27 cellular contexts compared by ENCODE assay signal in the genomic region with DNA sequence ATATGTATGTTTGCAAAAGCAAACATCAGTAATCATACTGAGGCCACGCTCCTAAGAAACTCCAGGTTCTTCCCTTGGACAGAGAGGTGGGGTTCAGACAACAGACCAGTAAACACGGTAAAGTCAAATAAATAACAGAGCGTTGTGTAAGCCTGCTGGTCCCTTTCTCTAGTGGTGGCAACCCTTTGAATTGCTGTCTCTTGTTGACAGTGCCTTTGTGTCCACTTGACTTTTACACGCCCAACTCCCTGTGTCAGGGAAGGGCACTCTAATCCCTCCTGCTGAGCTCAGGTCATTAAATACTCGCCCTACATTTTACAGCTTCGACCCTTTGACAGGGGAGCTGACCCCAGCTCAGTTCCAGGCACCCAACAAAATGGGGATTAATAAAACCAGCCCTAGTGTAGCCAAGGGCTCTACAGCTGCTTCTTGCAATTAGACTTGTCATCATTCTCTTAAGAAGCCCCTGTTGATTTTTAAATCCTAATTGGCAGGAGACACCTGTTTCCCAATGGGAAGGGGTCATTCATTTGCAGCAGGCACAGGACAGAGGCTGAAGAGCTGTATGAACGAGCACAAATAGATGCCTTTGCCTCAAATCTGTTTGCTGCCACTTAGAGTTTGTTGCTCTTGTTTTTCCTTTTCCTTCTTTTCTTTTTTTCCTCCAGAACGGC.
A peak's percentile ranks its signal among the peaks of the same experiment; 100 is the strongest.
DNase-seq lines count a peak whose midpoint lies in the region; ATAC-seq and TF ChIP-seq lines count a peak whose summit lies in the region.
"Had no signal": no experiment of that assay in that cellular context is flagged by ENCODE, and none has a peak within 500 bp of the region (broad histone marks: within the 10 kb centered on the region; RNA-seq: fewer than 3 reads in every experiment).

No MANE protein-coding gene starts in this region.

- peaks cover 51% of the 10 kb centered on the region for H3K4me1 Mint-ChIP-seq in Calu3 (ENCODE audit: low read depth, unreplicated experiment)
- H3K4me1 Mint-ChIP-seq in nephron progenitor cell = peaks cover 54% of the 10 kb centered on the region
- H3K4me1 Mint-ChIP-seq: activated CD4-positive, alpha-beta T cell treated with anti-CD3 and anti-CD28 coated beads for 36 hours; activated naive CD4-positive, alpha-beta T cell treated with anti-CD3 and anti-CD28 coated beads, Interleukin-2, amount 50 U/mL, for 24 hours; stimulated activated effector memory CD8-positive, alpha-beta T cell treated with anti-CD3 and anti-CD28 coated beads, Interleukin-12 subunit alpha, Interleukin-12 subunit beta, amount 100 ng/mL, for 72 hours had no signal

- TF ChIP-seq RAD21 in IMR-90 (IDR thresholded peaks at IDR 0.05; ENCODE audit: low read length) = no peak

- H3K4ac ChIP-seq in IMR-90 (ENCODE audit: low read depth, low read length) = peak overlapping the region; percentile 81

- TF ChIP-seq POLR2A in IMR-90 (IDR thresholded peaks at IDR 0.05; ENCODE audit: low read depth, low read length) = no peak

- no peaks in the 10 kb centered on the region for H4K20me1 ChIP-seq in IMR-90 (ENCODE audit: insufficient read depth, low read length)

- H3K9me3 ChIP-seq in IMR-90 (ENCODE audit: control insufficient read depth, insufficient read depth, low read length) = no peaks in the 10 kb centered on the region
- H3K9me3 ChIP-seq: heart right ventricle, left ventricle myocardium inferior, prostate gland had no signal

- peak overlapping the region; percentile 69 for H2BK120ac ChIP-seq in IMR-90 (ENCODE audit: low read depth, low read length)

- H2BK5ac ChIP-seq in IMR-90 (ENCODE audit: low read depth, low read length, poor library complexity, severe bottlenecking) = peak overlapping the region; percentile 1

- peak overlapping the region; percentile 58 for H3K18ac ChIP-seq in IMR-90 (ENCODE audit: low read depth, low read length)

- H2AFZ ChIP-seq in IMR-90 (replicated peaks; ENCODE audit: low read length, poor library complexity) = no peak overlapping the region

- no TSS peak for BruUV-seq in Calu3 (replicated peaks; lab: Mats Ljungman, UMichigan)
- BruUV-seq in IMR-90 (replicated peaks; lab: Mats Ljungman, UMichigan) = no TSS peak

- peak overlapping the region; percentile 25 to 56 for H4K8ac ChIP-seq in IMR-90 (ENCODE audit: low read depth in 2 of 2, low read length in 2 of 2)

- in situ Hi-C loops in IMR-90 (cut with MboI; ENCODE audit: low sequenced_read_pairs) = no loop called here

- H3K4me3 Mint-ChIP-seq in Calu3 (ENCODE audit: low read depth, unreplicated experiment) (no peak overlapping the region), nephron progenitor cell (peak overlapping the region; percentile 8)
- H3K4me3 Mint-ChIP-seq: activated CD4-positive, alpha-beta T cell treated with anti-CD3 and anti-CD28 coated beads for 36 hours; activated naive CD4-positive, alpha-beta T cell treated with anti-CD3 and anti-CD28 coated beads, Interleukin-2, amount 50 U/mL, for 24 hours; IgD-negative memory B cell; mesothelial cell of epicardium; stimulated activated effector memory CD8-positive, alpha-beta T cell treated with anti-CD3 and anti-CD28 coated beads, Interleukin-12 subunit alpha, Interleukin-12 subunit beta, amount 100 ng/mL, for 72 hours had no signal

- peak overlapping the region; percentile 1; the same call in 1 of the 2 replicates for H3K14ac ChIP-seq in IMR-90 (replicated peaks; ENCODE audit: low read depth, low read length)

- intact Hi-C loops in Calu3 (cut with micrococcal nuclease; ENCODE audit: unreplicated experiment) (no loop called here), IMR-90 (cut with micrococcal nuclease) (no loop called here)

- peak overlapping the region; percentile 43 for H4K5ac ChIP-seq in IMR-90 (ENCODE audit: low read depth, low read length)

- ATAC-seq in IMR-90 (ENCODE audit: low read depth) (no peak), GM19397 (IDR thresholded peaks at IDR 0.05; ENCODE audit: unreplicated experiment) (no peak), GM21447 (IDR thresholded peaks at IDR 0.05; ENCODE audit: unreplicated experiment) (no peak)
- ATAC-seq: activated CD4-positive, alpha-beta T cell treated with anti-CD3 and anti-CD28 coated beads for 36 hours; heart right ventricle; Panc1; stimulated activated effector memory CD8-positive, alpha-beta T cell treated with anti-CD3 and anti-CD28 coated beads, Interleukin-12 subunit alpha, Interleukin-12 subunit beta, amount 100 ng/mL, for 72 hours had no signal

- peak overlapping the region; percentile 2; the same call in 1 of the 3 replicates for H2BK15ac ChIP-seq in IMR-90 (ENCODE audit: low read depth, low read length)

- H3K4me3 ChIP-seq in IMR-90 (ENCODE audit: insufficient read depth, low read depth, low read length) = no peak overlapping the region
- H3K4me3 ChIP-seq: heart right ventricle, left ventricle myocardium inferior, prostate gland, skin epidermis had no signal

- no peak for TF ChIP-seq CTCF in Calu3 (IDR thresholded peaks at IDR 0.05; ENCODE audit: unreplicated experiment)
- no peak for TF ChIP-seq CTCF in IMR-90 (conservative IDR thresholded peaks at IDR 0.05; ENCODE audit: low read depth, low read length)
- TF ChIP-seq CTCF in nephron progenitor cell (IDR thresholded peaks at IDR 0.05) = no peak

- H3K4me1 ChIP-seq in IMR-90 (ENCODE audit: control insufficient read depth, insufficient read depth, low read length) = peaks cover 22% of the 10 kb centered on the region
- H3K4me1 ChIP-seq: prostate gland had no signal

- WGBS in IMR-90 (ENCODE audit: extremely low coverage in 2 of 2, insufficient read length in 1 of 2), 2 experiments = 80% methylated on average over 5 of the region's 8 CpGs; no CpG with 5 or more reads in 1 of the 2 experiments

- H2BK20ac ChIP-seq in IMR-90 (ENCODE audit: low read depth, low read length) = peak overlapping the region; percentile 69

- H3K27ac Mint-ChIP-seq in Calu3 (ENCODE audit: unreplicated experiment) (peak overlapping the region; percentile 0), nephron progenitor cell (peak overlapping the region; percentile 41)
- H3K27ac Mint-ChIP-seq: activated CD4-positive, alpha-beta T cell treated with anti-CD3 and anti-CD28 coated beads for 36 hours; activated naive CD4-positive, alpha-beta T cell treated with anti-CD3 and anti-CD28 coated beads, Interleukin-2, amount 50 U/mL, for 24 hours; IgD-negative memory B cell; mesothelial cell of epicardium; stimulated activated effector memory CD8-positive, alpha-beta T cell treated with anti-CD3 and anti-CD28 coated beads, Interleukin-12 subunit alpha, Interleukin-12 subunit beta, amount 100 ng/mL, for 72 hours had no signal

- H3K36me3 ChIP-seq in IMR-90 (ENCODE audit: control insufficient read depth, insufficient read depth, low read length) = no peaks in the 10 kb centered on the region
- H3K36me3 ChIP-seq: heart right ventricle, left ventricle myocardium inferior, prostate gland had no signal

- no peaks in the 10 kb centered on the region for H3K36me3 Mint-ChIP-seq in Calu3 (ENCODE audit: insufficient read depth, unreplicated experiment)
- no peaks in the 10 kb centered on the region for H3K36me3 Mint-ChIP-seq in nephron progenitor cell (ENCODE audit: low read depth)
- H3K36me3 Mint-ChIP-seq: activated naive CD4-positive, alpha-beta T cell treated with anti-CD3 and anti-CD28 coated beads, Interleukin-2, amount 50 U/mL, for 24 hours; mesothelial cell of epicardium; stimulated activated effector memory CD8-positive, alpha-beta T cell treated with anti-CD3 and anti-CD28 coated beads, Interleukin-12 subunit alpha, Interleukin-12 subunit beta, amount 100 ng/mL, for 72 hours had no signal

- H3K4me2 ChIP-seq in IMR-90 (ENCODE audit: low read depth, low read length) = no peak overlapping the region

- dilution Hi-C loops in IMR-90 (cut with HindIII; ENCODE audit: low sequenced_read_pairs, unreplicated experiment) = no loop called here

- H3K9me3 Mint-ChIP-seq in Calu3 (ENCODE audit: low read depth, unreplicated experiment) = peaks cover 11% of the 10 kb centered on the region
- H3K9me3 Mint-ChIP-seq in nephron progenitor cell = no peaks in the 10 kb centered on the region
- H3K9me3 Mint-ChIP-seq: activated naive CD4-positive, alpha-beta T cell treated with anti-CD3 and anti-CD28 coated beads, Interleukin-2, amount 50 U/mL, for 24 hours; IgD-negative memory B cell; mesothelial cell of epicardium; stimulated activated effector memory CD8-positive, alpha-beta T cell treated with anti-CD3 and anti-CD28 coated beads, Interleukin-12 subunit alpha, Interleukin-12 subunit beta, amount 100 ng/mL, for 72 hours had no signal

- H3K27me3 Mint-ChIP-seq in Calu3 (ENCODE audit: unreplicated experiment) (no peaks in the 10 kb centered on the region), nephron progenitor cell (ENCODE audit: low read depth, poor library complexity) (peaks cover 7% of the 10 kb centered on the region)

- DNase-seq in Calu3 (no peak), IMR-90 (no peak), SHP77 treated with DMSO at 0.1 percent for 48 hours (lab: John Stamatoyannopoulos, UW) (peak; percentile 11), nephron progenitor cell (peak; percentile 30), NCI-H2029 (lab: John Stamatoyannopoulos, UW) (no peak), epidermal melanocyte (ENCODE audit: insufficient read length, low spot score) (no peak)
- DNase-seq: activated CD4-positive, alpha-beta T cell treated with anti-CD3 and anti-CD28 coated beads for 36 hours; aorta; C1 segment of cervical spinal cord; caudate nucleus; dermis blood vessel endothelial cell; heart right ventricle; left ventricle myocardium inferior; NCI-H1436 treated with DMSO at 0.1 percent for 48 hours; stimulated activated CD4-positive, alpha-beta T cell treated with anti-CD3 and anti-CD28 coated beads, Interleukin-2, amount 100 ng/mL, for 24 hours; T-helper 1 cell had no signal

- H2AK5ac ChIP-seq in IMR-90 (ENCODE audit: low read depth, low read length) = peak overlapping the region; percentile 91

- H3K56ac ChIP-seq in IMR-90 (ENCODE audit: extremely low read depth, insufficient read depth, low read length) = 0 out of 2 replicates have a peak overlapping the region, but pooled peaks have one; percentile 4

- CTCF ChIA-PET in Calu3 (lab: Charles Lee) = no interaction called here
- CTCF ChIA-PET in IMR-90 (lab: Yijun Ruan, JAX) = no interaction called here

- POLR2A ChIA-PET in IMR-90 (lab: Charles Lee; ENCODE audit: unreplicated experiment) = no interaction called here

- peaks cover 7% of the 10 kb centered on the region for H3K9me1 ChIP-seq in IMR-90 (ENCODE audit: insufficient read depth, low read length)

- no peak overlapping the region for H2AK9ac ChIP-seq in IMR-90 (replicated peaks; ENCODE audit: low read depth, low read length, poor library complexity)

- H3K27ac ChIP-seq in IMR-90 (ENCODE audit: insufficient read depth, low read length) = peak overlapping the region; percentile 5; the same call in 1 of the 2 replicates
- H3K27ac ChIP-seq: epithelial cell of prostate, heart right ventricle, HL-60, left ventricle myocardium inferior, prostate gland, skin epidermis had no signal

- peak overlapping the region; percentile 45 for H4K91ac ChIP-seq in IMR-90 (ENCODE audit: insufficient read depth, low read depth, low read length)

- no peak overlapping the region for H3K9ac ChIP-seq in IMR-90 (ENCODE audit: low read depth, low read length)

- H3K27me3 ChIP-seq in IMR-90 (ENCODE audit: control insufficient read depth, insufficient read depth, low read length) = no peaks in the 10 kb centered on the region
- H3K27me3 ChIP-seq: heart right ventricle had no signal

- no peaks in the 10 kb centered on the region for H3K79me1 ChIP-seq in IMR-90 (ENCODE audit: low read depth in 1 of 2, low read length in 2 of 2)

- H3K23ac ChIP-seq in IMR-90 (ENCODE audit: low read depth, low read length) = no peak overlapping the region

Comparison
In these comparisons a context has a peak if more than half of its experiments do, and no peak if none do; other contexts are left out.
1. DNase-seq: peak in SHP77 treated with DMSO at 0.1 percent for 48 hours (single experiment) and nephron progenitor cell (single experiment); none in Calu3 (single experiment), IMR-90 (single experiment), NCI-H2029 (single experiment) and epidermal melanocyte (single experiment).